16 cellular contexts compared by ENCODE assay signal in the genomic region with DNA sequence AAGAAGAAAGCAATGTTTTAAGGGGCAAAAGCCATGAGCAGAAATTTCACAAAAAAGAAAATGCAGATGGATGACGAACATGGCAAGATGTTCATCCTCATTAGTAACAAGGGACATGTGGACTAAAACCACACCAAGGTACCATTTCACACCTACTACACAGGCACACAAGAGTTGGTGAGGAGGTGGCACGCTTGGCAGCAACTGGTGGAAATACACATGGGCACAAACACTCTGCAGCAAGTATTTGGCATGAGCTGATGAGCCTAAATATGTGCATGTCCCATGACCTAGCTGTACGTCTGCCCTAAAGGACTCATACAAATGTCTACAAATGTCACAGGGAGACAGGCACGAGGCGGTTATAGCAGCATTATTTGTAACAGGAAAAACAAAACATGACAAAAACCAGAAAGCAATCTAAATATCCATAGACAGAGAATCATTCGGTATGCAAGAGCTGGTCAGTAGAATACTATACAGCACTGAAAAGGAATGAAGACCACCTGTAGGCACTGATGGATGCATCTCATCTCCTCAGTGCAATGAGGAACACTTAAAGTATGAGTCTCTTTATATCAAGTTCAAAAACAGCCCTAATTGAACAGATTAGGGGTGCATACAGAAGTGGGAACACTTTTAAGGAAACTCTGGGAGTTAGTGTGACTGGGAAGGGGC. TPM values are rescaled to one million over a fixed set of nuclear protein-coding genes. Genes with fewer than 3 reads are reported as not detected.
DNase-seq lines count a peak whose midpoint lies in the region; ATAC-seq and TF ChIP-seq lines count a peak whose summit lies in the region.
"Had no signal": no experiment of that assay in that cellular context is flagged by ENCODE, and none has a peak within 500 bp of the region (broad histone marks: within the 10 kb centered on the region; RNA-seq: fewer than 3 reads in every experiment).

No MANE protein-coding gene starts in this region.

- H3K36me3 ChIP-seq in Caco-2 (ENCODE audit: control insufficient read depth, insufficient read depth, low read length) (no peaks in the 10 kb centered on the region), subcutaneous abdominal adipose tissue (ENCODE audit: control insufficient read depth in 5 of 5, insufficient read depth in 5 of 5, low read length in 5 of 5) (no peaks in the 10 kb centered on the region), right lobe of liver (no peaks in the 10 kb centered on the region)
- H3K36me3 ChIP-seq: upper lobe of right lung had no signal

- no TSS peak for BruUV-seq in Caco-2 (replicated peaks; lab: Mats Ljungman, UMichigan)

- H3K4me1 ChIP-seq in Caco-2 = no peaks in the 10 kb centered on the region
- H3K4me1 ChIP-seq in foreskin keratinocyte = peaks cover 33% of the 10 kb centered on the region
- H3K4me1 ChIP-seq in subcutaneous abdominal adipose tissue (ENCODE audit: control insufficient read depth in 5 of 5, insufficient read depth in 5 of 5, low read length in 5 of 5) = peaks cover 11 to 63% (median 49%) of the 10 kb centered on the region in 5 donors
- H3K4me1 ChIP-seq in right lobe of liver = no peaks in the 10 kb centered on the region

- ATAC-seq in foreskin keratinocyte (no peak), right lobe of liver (no peak), GM21526 (IDR thresholded peaks at IDR 0.05; ENCODE audit: low FRiP score, unreplicated experiment) (no peak)
- ATAC-seq: upper lobe of right lung had no signal

- H3K27ac Mint-ChIP-seq in Caco-2 (ENCODE audit: unreplicated experiment) = peak overlapping the region; percentile 80
- H3K27ac Mint-ChIP-seq: activated CD4-positive, alpha-beta T cell treated with anti-CD3 and anti-CD28 coated beads, Interleukin-2, amount 10 ng/mL, durations not matched to agents 24 days and 14 days; B cell; memory B cell had no signal

- no peaks in the 10 kb centered on the region for H3K27me3 Mint-ChIP-seq in Caco-2 (ENCODE audit: insufficient read depth, unreplicated experiment)

- H3K27me3 ChIP-seq in Caco-2 (replicated peaks; ENCODE audit: control insufficient read depth, insufficient read depth, low read length) = no peaks in the 10 kb centered on the region
- H3K27me3 ChIP-seq in foreskin keratinocyte = no peaks in the 10 kb centered on the region
- no peaks in the 10 kb centered on the region for H3K27me3 ChIP-seq in subcutaneous abdominal adipose tissue (ENCODE audit: control insufficient read depth in 5 of 5, insufficient read depth in 4 of 5, low read length in 5 of 5)
- H3K27me3 ChIP-seq in right lobe of liver = peaks cover 0 to 4% of the 10 kb centered on the region in 2 donors
- H3K27me3 ChIP-seq: hepatocyte, upper lobe of right lung had no signal

- H3K4me3 ChIP-seq in Caco-2 (ENCODE audit: low read depth, low read length) (no peak overlapping the region), subcutaneous abdominal adipose tissue (ENCODE audit: low read depth in 1 of 5, low read length in 5 of 5) (no peak overlapping the region), right lobe of liver (no peak overlapping the region)
- H3K4me3 ChIP-seq: hepatocyte, upper lobe of right lung had no signal

- H3K4me3 Mint-ChIP-seq in Caco-2 (ENCODE audit: unreplicated experiment) = no peak overlapping the region
- H3K4me3 Mint-ChIP-seq: activated CD4-positive, alpha-beta T cell treated with anti-CD3 and anti-CD28 coated beads, Interleukin-2, amount 10 ng/mL, durations not matched to agents 24 days and 14 days; B cell; memory B cell had no signal

- POLR2A ChIA-PET in Caco-2 (lab: Charles Lee) (no interaction called here), RWPE1 (lab: Yijun Ruan, JAX; ENCODE audit: low non-redundant PET) (no interaction called here)

- H3K9ac ChIP-seq in subcutaneous abdominal adipose tissue (ENCODE audit: low read length in 5 of 5) = no peak overlapping the region

- no peaks in the 10 kb centered on the region for H3K36me3 Mint-ChIP-seq in Caco-2 (ENCODE audit: insufficient read depth, unreplicated experiment)

- TF ChIP-seq CTCF in Caco-2 (IDR thresholded peaks at IDR 0.05; ENCODE audit: insufficient read depth in 1 of 2, low read depth in 1 of 2, low read length in 1 of 2, severe bottlenecking in 1 of 2, unreplicated experiment in 1 of 2) = no peak
- TF ChIP-seq CTCF in RWPE1 (conservative IDR thresholded peaks at IDR 0.05; ENCODE audit: low read depth) = no peak
- no peak for TF ChIP-seq CTCF in foreskin keratinocyte (conservative IDR thresholded peaks at IDR 0.05)
- no peak for TF ChIP-seq CTCF in right lobe of liver (IDR thresholded peaks at IDR 0.05)

- H3K9me3 Mint-ChIP-seq in Caco-2 (ENCODE audit: unreplicated experiment) = no peaks in the 10 kb centered on the region

- DNase-seq in Caco-2 = no peak
- DNase-seq in RWPE1 (ENCODE audit: low spot score) = no peak
- no peak for DNase-seq in foreskin keratinocyte
- DNase-seq in right lobe of liver = no peak
- no peak for DNase-seq in LoVo (ENCODE audit: low spot score)
- DNase-seq: activated CD4-positive, alpha-beta T cell treated with anti-CD3 and anti-CD28 coated beads, Interleukin-2, amount 10 ng/mL, durations not matched to agents 24 days and 14 days; activated gamma-delta T cell; amygdala; retina; stimulated activated naive CD4-positive, alpha-beta T cell treated with Interleukin-2 at 50 U/mL for 16 hours; upper lobe of right lung had no signal

- H3K9me3 ChIP-seq in Caco-2 = no peaks in the 10 kb centered on the region; the same call in 1 of the 2 replicates
- peaks cover 0 to 9% (median 4%) of the 10 kb centered on the region in 5 donors for H3K9me3 ChIP-seq in subcutaneous abdominal adipose tissue (ENCODE audit: control insufficient read depth in 5 of 5, low read length in 5 of 5)
- no peaks in the 10 kb centered on the region for H3K9me3 ChIP-seq in right lobe of liver
- H3K9me3 ChIP-seq: upper lobe of right lung had no signal

- CTCF ChIA-PET in Caco-2 (lab: Charles Lee) (no interaction called here), RWPE1 (lab: Yijun Ruan, JAX) (interaction anchor here (1.4 kb wide), 1 partner anchor 41 kb away, joined by 3 read pairs; no protein-coding TSS in a partner anchor)

- no peak for TF ChIP-seq POLR2A in right lobe of liver (IDR thresholded peaks at IDR 0.05)

- H3K27ac ChIP-seq in RWPE1 (peak overlapping the region; percentile 87), foreskin keratinocyte (peak overlapping the region; percentile 72), subcutaneous abdominal adipose tissue (ENCODE audit: low read depth, low read length) (peak overlapping the region; percentile 62), right lobe of liver (no peak overlapping the region)
- H3K27ac ChIP-seq: upper lobe of right lung had no signal

- peaks cover 7% of the 10 kb centered on the region for H3K4me1 Mint-ChIP-seq in Caco-2 (ENCODE audit: low read depth, unreplicated experiment)
- H3K4me1 Mint-ChIP-seq: B cell had no signal

- 76% methylated on average over 6 of the region's 6 CpGs for WGBS in right lobe of liver (ENCODE audit: insufficient coverage, low coverage, low lambda C conversion rate, missing lambda C conversion rate)

- intact Hi-C loops in Caco-2 (cut with micrococcal nuclease; ENCODE audit: unreplicated experiment) = no loop called here
- intact Hi-C loops in right lobe of liver (cut with DNase I) = no loop called here

RNA-seq across cellular contexts. Expression of gene FBLN2, which starts 11.5 kb away (rescaled TPM):
- total RNA-seq in Caco-2 (2022) (36.7 and 48.8 TPM in 2 replicates), foreskin keratinocyte (4.0 and 5.5 TPM in 2 replicates), right lobe of liver (1 to 10 TPM; 1.9 to 4.0 (median 2.7) TPM)
- 2.8 and 4.1 TPM in 2 replicates for polyA plus RNA-seq in foreskin keratinocyte
- total RNA-seq: activated CD4-positive, alpha-beta T cell treated with anti-CD3 and anti-CD28 coated beads, Interleukin-2, amount 10 ng/mL, durations not matched to agents 24 days and 14 days had no signal

RNA-seq across cellular contexts. Expression of gene HDAC11, which starts 57.3 kb away (rescaled TPM):
- total RNA-seq in Caco-2 (2022) (10.5 and 10.9 TPM in 2 replicates), foreskin keratinocyte (13.3 and 13.5 TPM in 2 replicates), right lobe of liver (10 to 100 TPM in 1 of 6 experiments, 1 to 10 TPM in 5; 2.2 to 10.8 (median 5.0) TPM)
- 13.8 and 14.9 TPM in 2 replicates for polyA plus RNA-seq in foreskin keratinocyte

Comparison
In these comparisons a context has a peak if more than half of its experiments do, and no peak if none do; other contexts are left out.
1. H3K27ac ChIP-seq: peak in RWPE1 (single experiment), foreskin keratinocyte (single experiment) and subcutaneous abdominal adipose tissue (single experiment); none in right lobe of liver (0 of 3).